Comparison of ENCODE assay signal across 22 cellular contexts in the genomic region with DNA sequence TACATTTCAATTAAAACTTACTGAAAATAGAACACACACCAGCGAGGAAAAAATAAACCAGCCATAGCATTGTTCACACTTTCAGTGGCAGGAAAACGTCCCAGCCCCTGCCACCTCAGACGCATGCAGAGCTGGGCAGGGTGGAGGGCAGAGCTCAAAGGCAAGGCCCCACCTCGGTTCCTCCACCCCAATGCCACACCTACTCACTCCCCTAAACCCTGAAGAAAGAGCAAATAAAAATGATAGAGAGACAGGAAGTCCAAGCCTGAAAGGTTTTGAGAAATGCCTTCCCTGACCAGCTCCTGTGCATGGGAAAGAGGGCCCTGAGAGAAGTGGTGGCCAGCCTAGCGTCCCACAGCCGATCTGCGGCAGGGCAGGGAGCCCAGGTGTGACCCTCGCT. TPM values are rescaled to one million over a fixed set of nuclear protein-coding genes. Genes with fewer than 3 reads are reported as not detected.
"Had no signal": no experiment of that assay in that cellular context is flagged by ENCODE, and none has a peak within 500 bp of the region (broad histone marks: within the 10 kb centered on the region; RNA-seq: fewer than 3 reads in every experiment).

No MANE protein-coding gene starts in this region.

- H3K4me3 Mint-ChIP-seq: activated CD4-positive, alpha-beta memory T cell treated with anti-CD3 and anti-CD28 coated beads for 36 hours; activated CD4-positive, alpha-beta T cell treated with anti-CD3 and anti-CD28 coated beads for 36 hours; activated naive CD4-positive, alpha-beta T cell treated with anti-CD3 and anti-CD28 coated beads for 36 hours; brain; central memory CD8-positive, alpha-beta T cell; naive thymus-derived CD4-positive, alpha-beta T cell; stimulated activated naive CD8-positive, alpha-beta T cell treated with anti-CD3 and anti-CD28 coated beads, Interleukin-15, amount 100 ng/mL, for 72 hours; type B pancreatic cell; WTC11 had no signal

- H3K27ac ChIP-seq: coronary artery, neutrophil had no signal

- H3K27ac Mint-ChIP-seq: activated CD4-positive, alpha-beta memory T cell treated with anti-CD3 and anti-CD28 coated beads for 36 hours; activated CD4-positive, alpha-beta T cell treated with anti-CD3 and anti-CD28 coated beads for 36 hours; activated naive CD4-positive, alpha-beta T cell treated with anti-CD3 and anti-CD28 coated beads for 36 hours; naive thymus-derived CD4-positive, alpha-beta T cell; type B pancreatic cell; WTC11 had no signal

- H3K9me3 Mint-ChIP-seq: activated CD4-positive, alpha-beta memory T cell treated with anti-CD3 and anti-CD28 coated beads for 36 hours; activated naive CD4-positive, alpha-beta T cell treated with anti-CD3 and anti-CD28 coated beads for 36 hours; central memory CD8-positive, alpha-beta T cell; stimulated activated naive CD8-positive, alpha-beta T cell treated with anti-CD3 and anti-CD28 coated beads, Interleukin-15, amount 100 ng/mL, for 72 hours; type B pancreatic cell had no signal

- ATAC-seq: activated CD4-positive, alpha-beta T cell treated with anti-CD3 and anti-CD28 coated beads for 36 hours; naive thymus-derived CD4-positive, alpha-beta T cell; stimulated activated naive CD8-positive, alpha-beta T cell treated with anti-CD3 and anti-CD28 coated beads, Interleukin-15, amount 100 ng/mL, for 72 hours; WTC11 had no signal

- H3K36me3 ChIP-seq: neutrophil had no signal

- H3K36me3 Mint-ChIP-seq: activated CD4-positive, alpha-beta memory T cell treated with anti-CD3 and anti-CD28 coated beads for 36 hours; brain; naive thymus-derived CD4-positive, alpha-beta T cell; type B pancreatic cell had no signal

- H3K27me3 Mint-ChIP-seq: activated CD4-positive, alpha-beta T cell treated with anti-CD3 and anti-CD28 coated beads for 36 hours had no signal

- H3K4me3 ChIP-seq: coronary artery, lung had no signal

- DNase-seq: activated CD4-positive, alpha-beta memory T cell treated with anti-CD3 and anti-CD28 coated beads for 36 hours; activated CD4-positive, alpha-beta T cell treated with anti-CD3 and anti-CD28 coated beads for 36 hours; activated naive CD4-positive, alpha-beta T cell treated with anti-CD3 and anti-CD28 coated beads for 36 hours; activated T-cell treated with anti-CD3 and anti-CD28 coated beads, Interleukin-2, amount 50 U/mL, for 1 hour; hypothalamus; islet precursor cell; midbrain; naive thymus-derived CD4-positive, alpha-beta T cell; stimulated activated CD4-positive, alpha-beta T cell treated with anti-CD3 and anti-CD28 coated beads, Interleukin-2, amount 100 ng/mL, for 24 hours; stimulated activated naive CD8-positive, alpha-beta T cell treated with anti-CD3 and anti-CD28 coated beads, Interleukin-15, amount 100 ng/mL, for 72 hours; SW 1271; T-helper 2 cell had no signal

- H3K9me3 ChIP-seq: neutrophil had no signal

RNA-seq across cellular contexts. Expression of a gene that starts 14.9 kb away (rescaled TPM):
- total RNA-seq: activated CD4-positive, alpha-beta memory T cell treated with anti-CD3 and anti-CD28 coated beads for 36 hours; activated CD4-positive, alpha-beta T cell treated with anti-CD3 and anti-CD28 coated beads for 36 hours; activated naive CD4-positive, alpha-beta T cell treated with anti-CD3 and anti-CD28 coated beads for 36 hours; frontal cortex; naive thymus-derived CD4-positive, alpha-beta T cell; renal cortical epithelial cell had no signal

RNA-seq across cellular contexts. Expression of a gene that starts 53.6 kb away (rescaled TPM):
- total RNA-seq: activated CD4-positive, alpha-beta memory T cell treated with anti-CD3 and anti-CD28 coated beads for 36 hours; activated CD4-positive, alpha-beta T cell treated with anti-CD3 and anti-CD28 coated beads for 36 hours; activated naive CD4-positive, alpha-beta T cell treated with anti-CD3 and anti-CD28 coated beads for 36 hours; frontal cortex; temporal lobe; WTC11 had no signal
